In the genomic region with DNA sequence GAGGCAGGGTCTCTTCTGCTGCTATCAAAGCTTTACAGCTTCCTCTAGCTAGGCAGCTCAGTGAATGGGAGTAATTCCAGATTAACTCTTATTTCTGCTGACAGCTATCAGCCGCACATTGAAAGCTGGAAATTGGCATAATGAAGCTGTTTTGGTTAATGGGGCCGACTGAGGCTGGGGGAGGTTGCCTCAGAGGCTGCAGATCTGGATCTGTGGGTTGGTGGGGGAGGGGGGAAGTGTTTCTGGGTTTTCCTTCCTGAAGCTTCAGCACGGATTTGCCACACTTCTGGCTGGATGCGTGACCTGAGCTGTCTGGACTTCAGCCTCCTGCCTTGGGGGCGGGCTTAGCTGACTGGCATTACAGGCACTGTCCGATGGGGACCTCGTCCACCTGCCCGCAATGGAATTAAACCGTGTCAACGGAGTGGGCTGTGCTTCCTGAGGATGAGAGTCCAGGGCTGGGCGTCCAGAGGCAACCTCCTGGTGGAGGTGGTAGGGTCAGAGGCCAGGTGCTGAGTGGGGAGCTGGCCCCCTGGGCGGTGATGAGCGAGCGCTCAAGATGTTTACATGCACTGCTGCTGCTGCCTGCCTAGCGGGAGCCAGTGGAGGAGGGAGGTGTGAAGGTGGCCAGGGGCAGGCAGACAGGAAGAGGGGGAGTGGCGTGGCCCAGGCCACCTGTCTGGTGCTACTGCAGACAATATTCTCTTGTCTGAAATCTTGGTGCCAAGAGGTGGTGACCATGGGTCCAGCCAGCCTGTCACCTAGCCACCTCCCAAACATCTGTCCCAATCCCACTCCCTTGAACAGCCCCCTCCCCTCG, we compare ENCODE assay signal across 12 cellular contexts. TPM values are rescaled to one million over a fixed set of nuclear protein-coding genes. Genes with fewer than 3 reads are reported as not detected.
DNase-seq lines count a peak whose midpoint lies in the region; ATAC-seq and TF ChIP-seq lines count a peak whose summit lies in the region.
"Had no signal": no experiment of that assay in that cellular context is flagged by ENCODE, and none has a peak within 500 bp of the region (broad histone marks: within the 10 kb centered on the region; RNA-seq: fewer than 3 reads in every experiment).

No MANE protein-coding gene starts in this region.

- peak; percentile 60 to 69 for DNase-seq in T47D (ENCODE audit: low read depth in 1 of 2, low spot score in 1 of 2)
- DNase-seq in MCF 10A (ENCODE audit: unreplicated experiment), result no peak
- DNase-seq in RPMI8226, result peak; percentile 68
- DNase-seq in iPS-NIHi7 (ENCODE audit: extremely low spot score), result peak; percentile 60
- no peak for DNase-seq in upper lobe of right lung
- DNase-seq in gastrocnemius medialis, result no peak
- DNase-seq in GF-D8 (lab: John Stamatoyannopoulos, UW), result no peak
- DNase-seq in RWPE1 (ENCODE audit: low spot score), result no peak
- DNase-seq: adrenal gland, Karpas-422, natural killer cell had no signal

- no peaks in the 10 kb centered on the region for H3K27me3 Mint-ChIP-seq in MCF 10A (ENCODE audit: insufficient read depth, unreplicated experiment)

- peaks cover 11% of the 10 kb centered on the region for H3K4me1 Mint-ChIP-seq in MCF 10A (ENCODE audit: insufficient read depth, unreplicated experiment)

- H3K4me1 ChIP-seq in upper lobe of right lung (peaks cover 6% of the 10 kb centered on the region), gastrocnemius medialis (no peaks in the 10 kb centered on the region)

- H3K27ac Mint-ChIP-seq in MCF 10A (ENCODE audit: low read depth, unreplicated experiment), result no peak overlapping the region
- H3K27ac Mint-ChIP-seq: CD14-positive monocyte, natural killer cell had no signal

- H3K27ac ChIP-seq in upper lobe of right lung (no peak overlapping the region), gastrocnemius medialis (no peak overlapping the region), RWPE1 (no peak overlapping the region)
- H3K27ac ChIP-seq: adrenal gland had no signal

- POLR2A ChIA-PET in MCF 10A (lab: Yijun Ruan, JAX), result interaction anchor here (0.7 to 1.1 kb wide), 2 partner anchors 53 to 149 kb away, joined by 3 read pairs; no protein-coding TSS in a partner anchor
- POLR2A ChIA-PET in RWPE1 (lab: Yijun Ruan, JAX; ENCODE audit: low non-redundant PET), result no interaction called here

- H3K36me3 ChIP-seq in upper lobe of right lung (no peaks in the 10 kb centered on the region), gastrocnemius medialis (no peaks in the 10 kb centered on the region)
- H3K36me3 ChIP-seq: adrenal gland had no signal

- H3K9me3 Mint-ChIP-seq in MCF 10A (ENCODE audit: unreplicated experiment), result no peaks in the 10 kb centered on the region
- H3K9me3 Mint-ChIP-seq: natural killer cell had no signal

- no peak for TF ChIP-seq POLR2A in gastrocnemius medialis (IDR thresholded peaks at IDR 0.05)

- no peak for TF ChIP-seq CTCF in MCF 10A (IDR thresholded peaks at IDR 0.05; ENCODE audit: unreplicated experiment)
- TF ChIP-seq CTCF in upper lobe of right lung (IDR thresholded peaks at IDR 0.05), result no peak
- TF ChIP-seq CTCF in gastrocnemius medialis (IDR thresholded peaks at IDR 0.05 in 4 of 5, conservative IDR thresholded peaks at IDR 0.05 in 1 of 5), result no peak
- TF ChIP-seq CTCF in RWPE1 (conservative IDR thresholded peaks at IDR 0.05; ENCODE audit: low read depth), result no peak

- CTCF ChIA-PET in MCF 10A (lab: Yijun Ruan, JAX) (interaction anchor here (0.5 to 10.0 kb wide), 17 partner anchors 9 to 825 kb away, joined by 3 to 248 read pairs (median 4); no protein-coding TSS in a partner anchor), RWPE1 (lab: Yijun Ruan, JAX) (interaction anchor here (0.6 to 1.2 kb wide), 6 partner anchors 11 to 85 kb away, joined by 3 to 7 read pairs (median 3); no protein-coding TSS in a partner anchor)

- no peak overlapping the region for H3K4me3 ChIP-seq in upper lobe of right lung
- H3K4me3 ChIP-seq in gastrocnemius medialis, result no peak overlapping the region
- H3K4me3 ChIP-seq: adrenal gland had no signal

- in situ Hi-C loops in T47D (cut with HindIII; ENCODE audit: low pct_unique_long_range_greater_than_20kb, low sequenced_read_pairs), result no loop called here
- in situ Hi-C loops in gastrocnemius medialis (cut with MboI; ENCODE audit: low sequenced_read_pairs in 4 of 4), result loop anchor here (5.0 to 25.0 kb wide), 4 partner anchors 73 to 91 kb away; partner anchors contain the start of genes SPATA20 (in 2 of the 4) and EPN3 (in 1 of the 4)

- no peak overlapping the region for H3K4me3 Mint-ChIP-seq in MCF 10A (ENCODE audit: unreplicated experiment)
- H3K4me3 Mint-ChIP-seq: natural killer cell had no signal

- H3K27me3 ChIP-seq in upper lobe of right lung (peaks cover 24% of the 10 kb centered on the region), gastrocnemius medialis (peaks cover 0 to 8% (median 7%) of the 10 kb centered on the region in 3 donors)
- H3K27me3 ChIP-seq: adrenal gland had no signal

- intact Hi-C loops in MCF 10A (cut with micrococcal nuclease) (no loop called here), upper lobe of right lung (cut with DNase I) (loop anchor here (5.0 kb wide), 1 partner anchor 76 kb away; no protein-coding TSS in a partner anchor), gastrocnemius medialis (cut with DNase I; ENCODE audit: low total_unique reads) (loop anchor here (2.0 kb wide), 1 partner anchor 149 kb away; the partner anchor contains the start of gene RSAD1)

- BruUV-seq in MCF 10A (replicated peaks; lab: Mats Ljungman, UMichigan), result no TSS peak

- H3K9me3 ChIP-seq in upper lobe of right lung, result no peaks in the 10 kb centered on the region
- no peaks in the 10 kb centered on the region for H3K9me3 ChIP-seq in gastrocnemius medialis
- H3K9me3 ChIP-seq: adrenal gland had no signal

- no peaks in the 10 kb centered on the region for H3K36me3 Mint-ChIP-seq in MCF 10A (ENCODE audit: insufficient read depth, unreplicated experiment)
- H3K36me3 Mint-ChIP-seq: CD14-positive monocyte, natural killer cell had no signal

- ATAC-seq in upper lobe of right lung (peak; percentile 7), gastrocnemius medialis (no peak)

RNA-seq across cellular contexts. Expression of gene ABCC3, which starts 6.7 kb away (rescaled TPM):
- 209 and 293 TPM in 2 replicates for total RNA-seq in MCF 10A (2022)
- 65.4 TPM for total RNA-seq in upper lobe of right lung
- 1 to 10 TPM in 1 of 4 donors, under 1 TPM in 3; 0.51 to 1.3 (median 0.76) TPM for total RNA-seq in gastrocnemius medialis

Comparison
In these comparisons a context has a peak if more than half of its experiments do, and no peak if none do; other contexts are left out.
1. DNase-seq: peak in T47D (2 of 2), RPMI8226 (single experiment) and iPS-NIHi7 (single experiment); none in MCF 10A (single experiment), upper lobe of right lung (single experiment), gastrocnemius medialis (0 of 2), GF-D8 (single experiment) and RWPE1 (single experiment).
2. RNA of gene ABCC3, which starts 6.7 kb away (total RNA-seq): 209 to 293 TPM in MCF 10A and 65.4 TPM in upper lobe of right lung (single experiment); 0.51 to 1.3 TPM in gastrocnemius medialis; every median in the first group is over 10 times any median in the second.